1 cellular context compared by ENCODE assay signal in the genomic region with DNA sequence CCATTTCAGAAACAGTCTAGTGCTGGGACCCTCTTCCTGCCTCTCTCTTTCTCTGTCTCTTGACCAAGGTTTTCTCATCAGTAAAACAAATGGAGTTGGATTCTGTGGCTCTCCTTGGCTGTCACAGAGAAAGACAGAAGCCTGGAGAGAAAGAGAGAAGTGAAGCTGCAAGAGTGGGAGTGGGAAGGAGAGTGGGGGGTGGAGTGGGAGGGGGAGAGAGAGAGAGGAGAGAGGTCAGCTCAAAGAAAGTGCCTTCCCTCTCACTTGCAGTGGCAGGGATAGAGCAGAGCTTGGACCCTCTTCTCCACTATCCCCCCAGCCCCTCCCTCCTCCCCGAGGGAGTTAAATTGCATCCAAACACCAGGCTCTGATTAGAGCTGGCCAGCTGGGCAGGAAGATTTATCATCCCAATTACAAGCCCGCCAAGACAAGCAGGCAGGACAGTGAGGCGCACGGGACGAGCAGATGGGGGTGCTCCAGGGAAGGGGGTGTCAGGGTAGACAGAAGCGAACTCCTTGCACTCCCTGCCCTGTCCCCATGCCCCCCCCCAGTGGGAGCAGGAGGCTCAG.
TF ChIP-seq lines count a peak whose summit lies in the region.

No MANE protein-coding gene starts in this region.

TF ChIP-seq in H1, 55 proteins besides CTCF, POLR2A, EP300 and RAD21 (continued from another document):
- TF ChIP-seq, protein P1, sequence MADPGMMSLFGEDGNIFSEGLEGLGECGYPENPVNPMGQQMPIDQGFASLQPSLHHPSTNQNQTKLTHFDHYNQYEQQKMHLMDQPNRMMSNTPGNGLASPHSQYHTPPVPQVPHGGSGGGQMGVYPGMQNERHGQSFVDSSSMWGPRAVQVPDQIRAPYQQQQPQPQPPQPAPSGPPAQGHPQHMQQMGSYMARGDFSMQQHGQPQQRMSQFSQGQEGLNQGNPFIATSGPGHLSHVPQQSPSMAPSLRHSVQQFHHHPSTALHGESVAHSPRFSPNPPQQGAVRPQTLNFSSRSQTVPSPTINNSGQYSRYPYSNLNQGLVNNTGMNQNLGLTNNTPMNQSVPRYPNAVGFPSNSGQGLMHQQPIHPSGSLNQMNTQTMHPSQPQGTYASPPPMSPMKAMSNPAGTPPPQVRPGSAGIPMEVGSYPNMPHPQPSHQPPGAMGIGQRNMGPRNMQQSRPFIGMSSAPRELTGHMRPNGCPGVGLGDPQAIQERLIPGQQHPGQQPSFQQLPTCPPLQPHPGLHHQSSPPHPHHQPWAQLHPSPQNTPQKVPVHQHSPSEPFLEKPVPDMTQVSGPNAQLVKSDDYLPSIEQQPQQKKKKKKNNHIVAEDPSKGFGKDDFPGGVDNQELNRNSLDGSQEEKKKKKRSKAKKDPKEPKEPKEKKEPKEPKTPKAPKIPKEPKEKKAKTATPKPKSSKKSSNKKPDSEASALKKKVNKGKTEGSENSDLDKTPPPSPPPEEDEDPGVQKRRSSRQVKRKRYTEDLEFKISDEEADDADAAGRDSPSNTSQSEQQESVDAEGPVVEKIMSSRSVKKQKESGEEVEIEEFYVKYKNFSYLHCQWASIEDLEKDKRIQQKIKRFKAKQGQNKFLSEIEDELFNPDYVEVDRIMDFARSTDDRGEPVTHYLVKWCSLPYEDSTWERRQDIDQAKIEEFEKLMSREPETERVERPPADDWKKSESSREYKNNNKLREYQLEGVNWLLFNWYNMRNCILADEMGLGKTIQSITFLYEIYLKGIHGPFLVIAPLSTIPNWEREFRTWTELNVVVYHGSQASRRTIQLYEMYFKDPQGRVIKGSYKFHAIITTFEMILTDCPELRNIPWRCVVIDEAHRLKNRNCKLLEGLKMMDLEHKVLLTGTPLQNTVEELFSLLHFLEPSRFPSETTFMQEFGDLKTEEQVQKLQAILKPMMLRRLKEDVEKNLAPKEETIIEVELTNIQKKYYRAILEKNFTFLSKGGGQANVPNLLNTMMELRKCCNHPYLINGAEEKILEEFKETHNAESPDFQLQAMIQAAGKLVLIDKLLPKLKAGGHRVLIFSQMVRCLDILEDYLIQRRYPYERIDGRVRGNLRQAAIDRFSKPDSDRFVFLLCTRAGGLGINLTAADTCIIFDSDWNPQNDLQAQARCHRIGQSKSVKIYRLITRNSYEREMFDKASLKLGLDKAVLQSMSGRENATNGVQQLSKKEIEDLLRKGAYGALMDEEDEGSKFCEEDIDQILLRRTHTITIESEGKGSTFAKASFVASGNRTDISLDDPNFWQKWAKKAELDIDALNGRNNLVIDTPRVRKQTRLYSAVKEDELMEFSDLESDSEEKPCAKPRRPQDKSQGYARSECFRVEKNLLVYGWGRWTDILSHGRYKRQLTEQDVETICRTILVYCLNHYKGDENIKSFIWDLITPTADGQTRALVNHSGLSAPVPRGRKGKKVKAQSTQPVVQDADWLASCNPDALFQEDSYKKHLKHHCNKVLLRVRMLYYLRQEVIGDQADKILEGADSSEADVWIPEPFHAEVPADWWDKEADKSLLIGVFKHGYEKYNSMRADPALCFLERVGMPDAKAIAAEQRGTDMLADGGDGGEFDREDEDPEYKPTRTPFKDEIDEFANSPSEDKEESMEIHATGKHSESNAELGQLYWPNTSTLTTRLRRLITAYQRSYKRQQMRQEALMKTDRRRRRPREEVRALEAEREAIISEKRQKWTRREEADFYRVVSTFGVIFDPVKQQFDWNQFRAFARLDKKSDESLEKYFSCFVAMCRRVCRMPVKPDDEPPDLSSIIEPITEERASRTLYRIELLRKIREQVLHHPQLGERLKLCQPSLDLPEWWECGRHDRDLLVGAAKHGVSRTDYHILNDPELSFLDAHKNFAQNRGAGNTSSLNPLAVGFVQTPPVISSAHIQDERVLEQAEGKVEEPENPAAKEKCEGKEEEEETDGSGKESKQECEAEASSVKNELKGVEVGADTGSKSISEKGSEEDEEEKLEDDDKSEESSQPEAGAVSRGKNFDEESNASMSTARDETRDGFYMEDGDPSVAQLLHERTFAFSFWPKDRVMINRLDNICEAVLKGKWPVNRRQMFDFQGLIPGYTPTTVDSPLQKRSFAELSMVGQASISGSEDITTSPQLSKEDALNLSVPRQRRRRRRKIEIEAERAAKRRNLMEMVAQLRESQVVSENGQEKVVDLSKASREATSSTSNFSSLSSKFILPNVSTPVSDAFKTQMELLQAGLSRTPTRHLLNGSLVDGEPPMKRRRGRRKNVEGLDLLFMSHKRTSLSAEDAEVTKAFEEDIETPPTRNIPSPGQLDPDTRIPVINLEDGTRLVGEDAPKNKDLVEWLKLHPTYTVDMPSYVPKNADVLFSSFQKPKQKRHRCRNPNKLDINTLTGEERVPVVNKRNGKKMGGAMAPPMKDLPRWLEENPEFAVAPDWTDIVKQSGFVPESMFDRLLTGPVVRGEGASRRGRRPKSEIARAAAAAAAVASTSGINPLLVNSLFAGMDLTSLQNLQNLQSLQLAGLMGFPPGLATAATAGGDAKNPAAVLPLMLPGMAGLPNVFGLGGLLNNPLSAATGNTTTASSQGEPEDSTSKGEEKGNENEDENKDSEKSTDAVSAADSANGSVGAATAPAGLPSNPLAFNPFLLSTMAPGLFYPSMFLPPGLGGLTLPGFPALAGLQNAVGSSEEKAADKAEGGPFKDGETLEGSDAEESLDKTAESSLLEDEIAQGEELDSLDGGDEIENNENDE (IDR thresholded peaks at IDR 0.05; ENCODE audit: insufficient replicate concordance, low read length), result no peak
- TF ChIP-seq CBX5 (IDR thresholded peaks at IDR 0.05; ENCODE audit: low read depth, low read length) (no peak), NRF1 (IDR thresholded peaks at IDR 0.05; ENCODE audit: low read depth, low read length) (no peak), RNF2 (IDR thresholded peaks at IDR 0.05; ENCODE audit: borderline replicate concordance, low read depth, low read length, missing control alignments, poor library complexity, severe bottlenecking) (no peak), TCF12 (IDR thresholded peaks at IDR 0.05; ENCODE audit: low read depth, low read length) (no peak)
- TF ChIP-seq, protein P2, sequence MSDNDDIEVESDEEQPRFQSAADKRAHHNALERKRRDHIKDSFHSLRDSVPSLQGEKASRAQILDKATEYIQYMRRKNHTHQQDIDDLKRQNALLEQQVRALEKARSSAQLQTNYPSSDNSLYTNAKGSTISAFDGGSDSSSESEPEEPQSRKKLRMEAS (IDR thresholded peaks at IDR 0.05), result no peak
